In genomic region chr20:49982346-49983122, GRCh38 we compare ENCODE assay signal across 8 cellular contexts. TPM values are rescaled to one million over a fixed set of nuclear protein-coding genes. Genes with fewer than 3 reads are reported as not detected.
DNase-seq lines count a peak whose midpoint lies in the region; ATAC-seq and TF ChIP-seq lines count a peak whose summit lies in the region.

TSS of gene SNAI1 (plus strand) at chr20:49982980. CDS start at chr20:49983060, 80 bp downstream.

- H3K4me3 Mint-ChIP-seq in CD4-positive, alpha-beta memory T cell, result peak within 1 kb of the TSS; percentile 57 to 76 (median 68)
- H3K4me3 Mint-ChIP-seq in endothelial cell (ENCODE audit: unreplicated experiment), result peak within 1 kb of the TSS; percentile 98

- no peaks in the 10 kb centered on the region for H3K9me3 ChIP-seq in CD4-positive, alpha-beta memory T cell (ENCODE audit: control insufficient read depth in 1 of 2, low read length in 2 of 2)

- H3K4me3 ChIP-seq in CD4-positive, alpha-beta memory T cell (ENCODE audit: low read length in 2 of 2), result peak within 1 kb of the TSS in 1 of 2 donors; percentile 23

- peak within 1 kb of the TSS; percentile 36 to 84 (median 74) for H3K27ac Mint-ChIP-seq in CD4-positive, alpha-beta memory T cell
- H3K27ac Mint-ChIP-seq in endothelial cell (ENCODE audit: unreplicated experiment), result peak within 1 kb of the TSS; percentile 74

- no peaks in the 10 kb centered on the region for H3K27me3 Mint-ChIP-seq in CD4-positive, alpha-beta memory T cell
- H3K27me3 Mint-ChIP-seq in endothelial cell (ENCODE audit: unreplicated experiment), result peaks cover 13% of the 10 kb centered on the region

- H3K36me3 Mint-ChIP-seq in CD4-positive, alpha-beta memory T cell, result no peaks in the 10 kb centered on the region
- H3K36me3 Mint-ChIP-seq in endothelial cell (ENCODE audit: low read depth, unreplicated experiment), result peaks cover 17% of the 10 kb centered on the region

- DNase-seq in CD4-positive, alpha-beta memory T cell, result peak; percentile 81 to 87 (median 83)
- peak; percentile 93 for DNase-seq in HT-29 (ENCODE audit: low spot score)
- peak; percentile 78 to 89 for DNase-seq in NOMO-1 (lab: John Stamatoyannopoulos, UW; ENCODE audit: unreplicated experiment in 2 of 2)
- DNase-seq in activated CD8-positive, alpha-beta memory T cell treated with anti-CD3 and anti-CD28 coated beads, Interleukin-2, amount 50 U/mL, for 1 hour (ENCODE audit: extremely low read depth), result peak; percentile 68
- peak; percentile 79 for DNase-seq in endothelial cell (ENCODE audit: low spot score)
- DNase-seq in midbrain (lab: John Stamatoyannopoulos, UW), result peak; percentile 85
- peak; percentile 72 to 74 for DNase-seq in stimulated activated CD8-positive, alpha-beta memory T cell treated with anti-CD3 and anti-CD28 coated beads, Interleukin-15, amount 100 ng/mL, for 48 hours (ENCODE audit: low read depth in 2 of 2)

- peak; percentile 82 for TF ChIP-seq CTCF in endothelial cell (IDR thresholded peaks at IDR 0.05; ENCODE audit: unreplicated experiment)

- no peaks in the 10 kb centered on the region for H3K9me3 Mint-ChIP-seq in CD4-positive, alpha-beta memory T cell
- H3K9me3 Mint-ChIP-seq in endothelial cell (ENCODE audit: unreplicated experiment), result no peaks in the 10 kb centered on the region

- peaks cover 20% of the 10 kb centered on the region for H3K4me1 ChIP-seq in CD4-positive, alpha-beta memory T cell (ENCODE audit: insufficient read depth, low read length)

- ATAC-seq in GM19455 (IDR thresholded peaks at IDR 0.05; ENCODE audit: unreplicated experiment), result peak; percentile 64

- H3K36me3 ChIP-seq in CD4-positive, alpha-beta memory T cell (ENCODE audit: insufficient read depth, low read length), result no peaks in the 10 kb centered on the region

- H3K4me1 Mint-ChIP-seq in CD4-positive, alpha-beta memory T cell, result peaks cover 9 to 33% (median 16%) of the 10 kb centered on the region in 4 donors
- peaks cover 61% of the 10 kb centered on the region for H3K4me1 Mint-ChIP-seq in endothelial cell (ENCODE audit: unreplicated experiment)

- H3K27ac ChIP-seq in CD4-positive, alpha-beta memory T cell (ENCODE audit: low read depth, low read length), result no peak within 1 kb of the TSS

- H3K27me3 ChIP-seq in CD4-positive, alpha-beta memory T cell (ENCODE audit: insufficient read depth, low read length), result no peaks in the 10 kb centered on the region

- CTCF ChIA-PET in CD4-positive, alpha-beta memory T cell (lab: Charles Lee; ENCODE audit: partially characterized antibody), result interaction anchor here (0.8 to 18.5 kb wide), 7 partner anchors 10 to 194 kb away, joined by 3 to 265 read pairs (median 4); no protein-coding TSS in a partner anchor

- POLR2A ChIA-PET in CD4-positive, alpha-beta memory T cell (lab: Charles Lee; ENCODE audit: partially characterized antibody), result interaction anchor here (1.1 to 1.5 kb wide), 4 partner anchors 17 to 209 kb away, joined by 3 to 5 read pairs (median 3); no protein-coding TSS in a partner anchor

- intact Hi-C loops in CD4-positive, alpha-beta memory T cell (cut with micrococcal nuclease), result loop anchor here (5.0 kb wide), 1 partner anchor 105 kb away; no protein-coding TSS in a partner anchor

RNA-seq across cellular contexts. Expression of gene SNAI1, which starts in this region (rescaled TPM):
- under 1 TPM; 0.19 to 0.44 TPM for total RNA-seq in CD4-positive, alpha-beta memory T cell
- under 1 TPM; 0.17 to 0.60 TPM for polyA plus RNA-seq in CD4-positive, alpha-beta memory T cell
- total RNA-seq in HT-29 (2014; rRNA removed; shearing (Covaris generic)), result 1.5 and 2.6 TPM in 2 replicates
- total RNA-seq in endothelial cell (ENCODE audit: unreplicated experiment), result 26.4 TPM

Comparison
In these comparisons a context has a peak if more than half of its experiments do, and no peak if none do; other contexts are left out.
1. Peak in DNase-seq in CD4-positive, alpha-beta memory T cell; RNA of the gene not detected or under 1 TPM.